In genomic region chr20:17680128-17680835, GRCh38 we compare ENCODE assay signal across 8 cellular contexts. TPM values are rescaled to one million over a fixed set of nuclear protein-coding genes. Genes with fewer than 3 reads are reported as not detected.
DNase-seq lines count a peak whose midpoint lies in the region; FAIRE-seq and TF ChIP-seq lines count a peak whose summit lies in the region.

No MANE protein-coding gene starts in this region.

- peaks cover 41% of the 10 kb centered on the region for H3K4me1 Mint-ChIP-seq in astrocyte (ENCODE audit: low read depth, unreplicated experiment)

- TF ChIP-seq CTCF in MM.1S (IDR thresholded peaks at IDR 0.05; ENCODE audit: low read length) (no peak), astrocyte (IDR thresholded peaks at IDR 0.05; ENCODE audit: insufficient read depth, low read depth, low read length) (no peak)

- H3K9me3 ChIP-seq in MM.1S (replicated peaks; ENCODE audit: insufficient read depth, low read length) (no peaks in the 10 kb centered on the region), astrocyte (ENCODE audit: insufficient read depth, low read depth, low read length) (no peaks in the 10 kb centered on the region), iPS-20b (ENCODE audit: insufficient read depth, low read depth, low read length) (no peaks in the 10 kb centered on the region), small intestine (ENCODE audit: control insufficient read depth, low read depth) (no peaks in the 10 kb centered on the region)

- peaks cover 14% of the 10 kb centered on the region for H3K27me3 Mint-ChIP-seq in astrocyte (ENCODE audit: low read depth, unreplicated experiment)

- peak overlapping the region; percentile 82 for H3K4me3 Mint-ChIP-seq in astrocyte (ENCODE audit: unreplicated experiment)

- DNase-seq in NCI-H345 (lab: John Stamatoyannopoulos, UW) (peak; percentile 7), NCI-H345 treated with DMSO at 0.1 percent for 48 hours (lab: John Stamatoyannopoulos, UW; ENCODE audit: unreplicated experiment) (no peak), MM.1S (no peak), astrocyte (ENCODE audit: low read depth) (peak; percentile 48), small intestine (peak; percentile 91), GM19239 (ENCODE audit: insufficient read length, low spot score) (no peak)
- no peak for DNase-seq in stimulated activated CD4-positive, alpha-beta T cell treated with anti-CD3 and anti-CD28 coated beads, Interleukin-4, amount 100 ng/mL, for 4 hours

- 4 to 17% (median 16%) methylated on average over 23 of the region's 23 CpGs for WGBS in small intestine, 3 donors

- H3F3A ChIP-seq in MM.1S (ENCODE audit: insufficient read depth, low read length), result peaks cover 5% of the 10 kb centered on the region; the same call in 1 of the 2 replicates

- peaks cover 1% of the 10 kb centered on the region for H3K9me3 Mint-ChIP-seq in astrocyte (ENCODE audit: unreplicated experiment)

- H3K4me3 ChIP-seq in MM.1S (ENCODE audit: low read length), result peak overlapping the region; percentile 95
- H3K4me3 ChIP-seq in astrocyte (ENCODE audit: insufficient read depth, low read depth, low read length), result peak overlapping the region; percentile 88
- H3K4me3 ChIP-seq in iPS-20b (ENCODE audit: low read length), result peak overlapping the region; percentile 87
- peak overlapping the region; percentile 84 to 92 for H3K4me3 ChIP-seq in small intestine (ENCODE audit: low read depth in 1 of 2, low read length in 2 of 2)

- peak; percentile 45 for FAIRE-seq in astrocyte (lab: Jason Lieb, UNC)
- no peak for FAIRE-seq in small intestine (lab: Jason Lieb, UNC)
- FAIRE-seq in GM19239 (lab: Jason Lieb, UNC), result no peak

- peak overlapping the region; percentile 41; the same call in 1 of the 2 replicates for H3K27ac ChIP-seq in MM.1S (ENCODE audit: low read length)
- H3K27ac ChIP-seq in astrocyte (ENCODE audit: low read depth, low read length), result peak overlapping the region; percentile 71
- no peak overlapping the region for H3K27ac ChIP-seq in iPS-20b (ENCODE audit: low read length)
- peak overlapping the region; percentile 89 to 99 for H3K27ac ChIP-seq in small intestine (ENCODE audit: low read depth in 1 of 2, low read length in 1 of 2)

- peak overlapping the region; percentile 85 for H3K27ac Mint-ChIP-seq in astrocyte (ENCODE audit: unreplicated experiment)

- H4K20me1 ChIP-seq in MM.1S (ENCODE audit: insufficient read depth, low read length) (peaks cover 55% of the 10 kb centered on the region), astrocyte (ENCODE audit: insufficient read depth, low read length) (peaks cover 57% of the 10 kb centered on the region)

- H3K4me2 ChIP-seq in MM.1S (ENCODE audit: low read depth, low read length), result peak overlapping the region; percentile 83
- H3K4me2 ChIP-seq in astrocyte (ENCODE audit: low read length), result peak overlapping the region; percentile 99

- H3K9ac ChIP-seq in MM.1S (ENCODE audit: low read length) (peak overlapping the region; percentile 89), astrocyte (ENCODE audit: low read length) (peak overlapping the region; percentile 93), iPS-20b (ENCODE audit: low read depth, low read length) (peak overlapping the region; percentile 81)

- H3K9me2 ChIP-seq in MM.1S (replicated peaks; ENCODE audit: insufficient read depth, low read length), result no peaks in the 10 kb centered on the region

- H2AFZ ChIP-seq in MM.1S (ENCODE audit: low read length), result no peak overlapping the region
- H2AFZ ChIP-seq in astrocyte (ENCODE audit: low read depth, low read length), result no peak overlapping the region

- H3K36me3 ChIP-seq in MM.1S (replicated peaks; ENCODE audit: insufficient read depth, low read length) (peaks cover 12% of the 10 kb centered on the region), astrocyte (ENCODE audit: insufficient read depth, low read length) (peaks cover 38% of the 10 kb centered on the region), iPS-20b (ENCODE audit: insufficient read depth, low read depth, low read length) (peaks cover 40% of the 10 kb centered on the region), small intestine (ENCODE audit: control insufficient read depth in 2 of 2, insufficient read depth in 2 of 2, low read length in 2 of 2) (peaks cover 0 to 6% of the 10 kb centered on the region in 2 donors)

- no peaks in the 10 kb centered on the region for H3K27me3 ChIP-seq in MM.1S (replicated peaks; ENCODE audit: insufficient read depth, low read length)
- H3K27me3 ChIP-seq in astrocyte (ENCODE audit: insufficient read depth, low read length), result peaks cover 13% of the 10 kb centered on the region
- H3K27me3 ChIP-seq in iPS-20b (ENCODE audit: insufficient read depth, low read length), result 0 out of 2 replicates have a peak, but pooled peaks cover 6% of the 10 kb centered on the region
- H3K27me3 ChIP-seq in small intestine (ENCODE audit: control insufficient read depth in 2 of 2, insufficient read depth in 2 of 2, low read length in 2 of 2), result no peaks in the 10 kb centered on the region

- H3K4me1 ChIP-seq in MM.1S (ENCODE audit: low read length) (peaks cover 27% of the 10 kb centered on the region), astrocyte (ENCODE audit: insufficient read depth, low read length) (peaks cover 20% of the 10 kb centered on the region), iPS-20b (ENCODE audit: insufficient read depth, low read length) (peaks cover 16% of the 10 kb centered on the region; the same call in 1 of the 2 replicates), small intestine (ENCODE audit: control insufficient read depth in 2 of 2, insufficient read depth in 1 of 2, low read depth in 1 of 2, low read length in 1 of 2) (peaks cover 3 to 6% of the 10 kb centered on the region in 2 donors)

- peaks cover 11% of the 10 kb centered on the region for H3K36me3 Mint-ChIP-seq in astrocyte (ENCODE audit: low read depth, unreplicated experiment)

- peaks cover 59% of the 10 kb centered on the region for H3K79me2 ChIP-seq in MM.1S (ENCODE audit: low read length)
- peaks cover 59% of the 10 kb centered on the region for H3K79me2 ChIP-seq in astrocyte (ENCODE audit: insufficient read depth, low read length)

RNA-seq across cellular contexts. Expression of gene RRBP1, which starts 1.8 kb away (rescaled TPM):
- 347 and 392 TPM in 2 replicates for total RNA-seq in astrocyte
- 100 to 1,000 TPM in 1 of 3 donors, 10 to 100 TPM in 2; 45.2 to 164 (median 59.7) TPM for polyA plus RNA-seq in small intestine

RNA-seq across cellular contexts. Expression of gene BANF2, which starts 19.5 kb away (rescaled TPM):
- total RNA-seq in astrocyte, result not detected in 2 replicates
- polyA plus RNA-seq in small intestine, result not detected

Comparison
In these comparisons a context has a peak if more than half of its experiments do, and no peak if none do; other contexts are left out.
1. DNase-seq: peak in NCI-H345 (single experiment), astrocyte (single experiment) and small intestine (single experiment); none in NCI-H345 treated with DMSO at 0.1 percent for 48 hours (single experiment), MM.1S (single experiment), GM19239 (single experiment) and stimulated activated CD4-positive, alpha-beta T cell treated with anti-CD3 and anti-CD28 coated beads, Interleukin-4, amount 100 ng/mL, for 4 hours (0 of 2).
2. Peak in every context shown above with its lines, with median percentiles within 50 percentile points of each other: H3K4me3 ChIP-seq and H3K9ac ChIP-seq.